18 cellular contexts compared by ENCODE assay signal in genomic region chr6:84136364-84137050, GRCh38.
DNase-seq lines count a peak whose midpoint lies in the region; FAIRE-seq and TF ChIP-seq lines count a peak whose summit lies in the region.
"Had no signal": no experiment of that assay in that cellular context is flagged by ENCODE, and none has a peak within 500 bp of the region (broad histone marks: within the 10 kb centered on the region; RNA-seq: fewer than 3 reads in every experiment).

No MANE protein-coding gene starts in this region.

- no peak overlapping the region for H3K9ac ChIP-seq in astrocyte (ENCODE audit: low read length)
- H3K9ac ChIP-seq: BLaER1 treated with 17β-estradiol and CSF1 and Interleukin-3, amounts not matched to agents 10 nM and 100 nM had no signal

- TF ChIP-seq CTCF in A673 (conservative IDR thresholded peaks at IDR 0.05; ENCODE audit: low read depth, low read length) (no peak), AG04450 (IDR thresholded peaks at IDR 0.05; ENCODE audit: low read depth, low read length) (no peak), astrocyte (IDR thresholded peaks at IDR 0.05; ENCODE audit: insufficient read depth, low read depth, low read length) (no peak), chondrocyte (IDR thresholded peaks at IDR 0.05) (no peak)

- DNase-seq in A673 (ENCODE audit: low spot score), result no peak
- no peak for DNase-seq in AG04450 (ENCODE audit: low read depth, low spot score)
- DNase-seq in astrocyte (ENCODE audit: low read depth), result no peak
- no peak for DNase-seq in chondrocyte (ENCODE audit: low spot score)
- no peak for DNase-seq in glomerular visceral epithelial cell (ENCODE audit: extremely low spot score)
- no peak for DNase-seq in NCI-H187 treated with DMSO at 0.1 percent for 48 hours (lab: John Stamatoyannopoulos, UW)
- no peak for DNase-seq in NAMALWA (ENCODE audit: low spot score)
- DNase-seq in NCI-H524 (lab: John Stamatoyannopoulos, UW), result no peak
- DNase-seq: CD4-positive, CD25-positive, alpha-beta regulatory T cell; DMS153; EL; H7 had no signal

- POLR2A ChIA-PET in A673 (lab: Charles Lee; ENCODE audit: low non-redundant PET), result no interaction called here
- POLR2A ChIA-PET in AG04450 (lab: Yijun Ruan, JAX), result interaction anchor here (0.9 kb wide), 1 partner anchor 92 kb away, joined by 3 read pairs; no protein-coding TSS in a partner anchor

- H3K9me3 ChIP-seq in A673 (ENCODE audit: low read depth, low read length, poor library complexity, severe bottlenecking) (no peaks in the 10 kb centered on the region), AG04450 (ENCODE audit: control insufficient read depth, insufficient read depth, low read length) (peaks cover 13% of the 10 kb centered on the region; the same call in 1 of the 2 replicates), astrocyte (ENCODE audit: insufficient read depth, low read depth, low read length) (no peaks in the 10 kb centered on the region)
- H3K9me3 ChIP-seq: A549 had no signal

- H3K4me3 ChIP-seq in A673 (ENCODE audit: low read depth, low read length, poor library complexity, severe bottlenecking) (no peak overlapping the region), AG04450 (ENCODE audit: low read depth, low read length) (no peak overlapping the region), astrocyte (ENCODE audit: insufficient read depth, low read depth, low read length) (no peak overlapping the region)
- H3K4me3 ChIP-seq: A549; BLaER1 treated with 17β-estradiol and CSF1 and Interleukin-3, amounts not matched to agents 10 nM and 100 nM; GM23338 had no signal

- peaks cover 2% of the 10 kb centered on the region for H3K4me1 Mint-ChIP-seq in astrocyte (ENCODE audit: low read depth, unreplicated experiment)
- peaks cover 24% of the 10 kb centered on the region for H3K4me1 Mint-ChIP-seq in chondrocyte (ENCODE audit: low read depth)
- H3K4me1 Mint-ChIP-seq: CD4-positive, CD25-positive, alpha-beta regulatory T cell had no signal

- H3K27ac ChIP-seq in A673 (ENCODE audit: low read depth, low read length, poor library complexity, severe bottlenecking) (peak overlapping the region; percentile 21), AG04450 (ENCODE audit: low read depth, low read length) (peak overlapping the region; percentile 52), astrocyte (ENCODE audit: low read depth, low read length) (no peak overlapping the region)
- H3K27ac ChIP-seq: A549; BLaER1 treated with 17β-estradiol and CSF1 and Interleukin-3, amounts not matched to agents 10 nM and 100 nM had no signal

- H4K20me1 ChIP-seq in astrocyte (ENCODE audit: insufficient read depth, low read length), result no peaks in the 10 kb centered on the region
- H4K20me1 ChIP-seq: BLaER1 treated with 17β-estradiol and CSF1 and Interleukin-3, amounts not matched to agents 10 nM and 100 nM had no signal

- CTCF ChIA-PET in A673 (lab: Charles Lee), result no interaction called here
- CTCF ChIA-PET in AG04450 (lab: Charles Lee), result no interaction called here

- H3K36me3 Mint-ChIP-seq in astrocyte (ENCODE audit: low read depth, unreplicated experiment) (peaks cover 25% of the 10 kb centered on the region), chondrocyte (ENCODE audit: low read depth) (peaks cover 12% of the 10 kb centered on the region)

- peak overlapping the region; percentile 12 for H3K4me2 ChIP-seq in astrocyte (ENCODE audit: low read length)
- H3K4me2 ChIP-seq: A549; BLaER1 treated with 17β-estradiol and CSF1 and Interleukin-3, amounts not matched to agents 10 nM and 100 nM; GM23338 had no signal

- H3K27ac Mint-ChIP-seq in astrocyte (ENCODE audit: unreplicated experiment) (no peak overlapping the region), chondrocyte (ENCODE audit: unreplicated experiment) (peak overlapping the region; percentile 77)
- H3K27ac Mint-ChIP-seq: GM23338 had no signal

- no TSS peak for BruUV-seq in A673 (replicated peaks; lab: Mats Ljungman, UMichigan)

- H2AFZ ChIP-seq in astrocyte (ENCODE audit: low read depth, low read length), result no peak overlapping the region
- H2AFZ ChIP-seq: GM23338 had no signal

- no peaks in the 10 kb centered on the region for H3K27me3 ChIP-seq in A673 (replicated peaks; ENCODE audit: insufficient read depth, low read depth, low read length, poor library complexity)
- no peaks in the 10 kb centered on the region for H3K27me3 ChIP-seq in AG04450 (ENCODE audit: control insufficient read depth, insufficient read depth, low read length)
- H3K27me3 ChIP-seq in astrocyte (ENCODE audit: insufficient read depth, low read length), result no peaks in the 10 kb centered on the region
- H3K27me3 ChIP-seq: BLaER1 treated with 17β-estradiol and CSF1 and Interleukin-3, amounts not matched to agents 10 nM and 100 nM had no signal

- H3K36me3 ChIP-seq in A673 (ENCODE audit: insufficient read depth, low read length, poor library complexity, severe bottlenecking) (peaks cover 4% of the 10 kb centered on the region), astrocyte (ENCODE audit: insufficient read depth, low read length) (no peaks in the 10 kb centered on the region)

- H3K9me3 Mint-ChIP-seq in astrocyte (ENCODE audit: unreplicated experiment) (peaks cover 13% of the 10 kb centered on the region), chondrocyte (ENCODE audit: low read depth) (peaks cover 7% of the 10 kb centered on the region)

- H3K27me3 Mint-ChIP-seq in astrocyte (ENCODE audit: low read depth, unreplicated experiment) (no peaks in the 10 kb centered on the region), chondrocyte (ENCODE audit: low read depth) (no peaks in the 10 kb centered on the region)
- H3K27me3 Mint-ChIP-seq: CD4-positive, CD25-positive, alpha-beta regulatory T cell had no signal

- no peaks in the 10 kb centered on the region for H3K79me2 ChIP-seq in astrocyte (ENCODE audit: insufficient read depth, low read length)

- FAIRE-seq in astrocyte (lab: Jason Lieb, UNC), result no peak
- FAIRE-seq: A549, G401.6, GM12892, HepG2 had no signal

- H3K4me1 ChIP-seq in A673 (ENCODE audit: insufficient read depth, low read length, poor library complexity, severe bottlenecking) (peaks cover 17% of the 10 kb centered on the region), astrocyte (ENCODE audit: insufficient read depth, low read length) (no peaks in the 10 kb centered on the region)
- H3K4me1 ChIP-seq: A549; BLaER1 treated with 17β-estradiol and CSF1 and Interleukin-3, amounts not matched to agents 10 nM and 100 nM had no signal

- intact Hi-C loops in A673 (cut with micrococcal nuclease; ENCODE audit: unreplicated experiment), result no loop called here

- H3K4me3 Mint-ChIP-seq in astrocyte (ENCODE audit: unreplicated experiment), result no peak overlapping the region
- no peak overlapping the region for H3K4me3 Mint-ChIP-seq in chondrocyte (ENCODE audit: unreplicated experiment)
- H3K4me3 Mint-ChIP-seq: CD4-positive, CD25-positive, alpha-beta regulatory T cell; GM23338 had no signal
